ENCODE assay signal across 8 cellular contexts in the genomic region with DNA sequence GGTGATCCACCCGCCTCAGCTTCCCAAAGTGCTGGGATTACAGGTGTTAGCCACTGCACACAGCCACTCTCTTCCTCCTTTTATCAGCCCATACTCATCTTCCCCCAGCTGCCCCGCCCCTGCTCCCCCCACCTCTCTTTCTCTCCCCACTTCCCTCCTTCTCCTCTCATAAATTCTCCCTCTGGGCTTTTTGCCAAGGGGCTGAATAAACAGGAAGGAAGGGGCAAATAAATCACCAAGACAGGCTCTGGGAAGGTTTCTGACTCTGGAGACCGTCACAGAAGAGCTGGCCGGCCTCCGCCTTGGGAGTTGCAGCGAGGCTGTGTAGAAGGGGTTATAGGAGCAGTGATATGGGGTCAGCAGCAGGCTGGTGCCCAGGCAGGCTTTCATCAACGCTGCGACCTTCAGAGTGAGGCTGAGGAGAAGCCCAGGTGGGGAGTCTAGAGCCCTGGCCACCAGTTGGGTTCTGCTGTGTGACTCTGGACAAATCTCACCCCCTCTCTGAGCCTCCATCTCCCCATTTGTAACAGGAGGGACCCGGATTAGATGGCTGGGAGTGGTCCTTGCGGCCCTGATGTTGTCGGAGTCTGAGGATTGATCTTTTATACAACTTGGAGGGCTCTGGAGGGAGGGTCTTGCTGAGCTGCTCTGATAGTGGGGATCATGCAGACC.
DNase-seq lines count a peak whose midpoint lies in the region; ATAC-seq and TF ChIP-seq lines count a peak whose summit lies in the region.

No MANE protein-coding gene starts in this region.

- no peak overlapping the region for H3K4ac ChIP-seq in mesendoderm (ENCODE audit: low read depth, low read length)

- H3K9ac ChIP-seq in mesendoderm (ENCODE audit: low read length) = no peak overlapping the region

- H2BK5ac ChIP-seq in mesendoderm (ENCODE audit: low read length) = no peak overlapping the region

- no peak overlapping the region for H2BK15ac ChIP-seq in mesendoderm (replicated peaks; ENCODE audit: low read depth)

- H3K36me3 ChIP-seq in right lobe of liver (no peaks in the 10 kb centered on the region), mesendoderm (ENCODE audit: control insufficient read depth, insufficient read depth, low read length) (no peaks in the 10 kb centered on the region)

- H3K4me1 ChIP-seq in right lobe of liver = no peaks in the 10 kb centered on the region
- H3K4me1 ChIP-seq in mesendoderm (ENCODE audit: control insufficient read depth, low read depth, low read length) = no peaks in the 10 kb centered on the region

- 34% methylated on average over 7 of the region's 11 CpGs for WGBS in right lobe of liver (ENCODE audit: insufficient coverage, low coverage, low lambda C conversion rate, missing lambda C conversion rate)
- no CpG with 5 or more reads among the region's 11 CpGs for WGBS in mesendoderm (ENCODE audit: extremely low coverage, insufficient coverage, low lambda C conversion rate)

- no peak overlapping the region for H3K56ac ChIP-seq in mesendoderm (ENCODE audit: low read length)

- TF ChIP-seq POLR2A in right lobe of liver (IDR thresholded peaks at IDR 0.05) = no peak

- H3K79me2 ChIP-seq in mesendoderm (ENCODE audit: control insufficient read depth, insufficient read depth, low read length) = no peaks in the 10 kb centered on the region

- H4K5ac ChIP-seq in mesendoderm (ENCODE audit: low read length) = no peak overlapping the region

- H3K79me1 ChIP-seq in mesendoderm (ENCODE audit: low read length) = no peaks in the 10 kb centered on the region

- peak overlapping the region; percentile 45 for H3K27ac Mint-ChIP-seq in Calu3 (ENCODE audit: unreplicated experiment)

- peak; percentile 47 for DNase-seq in Calu3
- peak; percentile 77 for DNase-seq in NCI-H146 (lab: John Stamatoyannopoulos, UW)
- DNase-seq in UCSD-AML1 (lab: John Stamatoyannopoulos, UW; ENCODE audit: unreplicated experiment) = peak; percentile 29
- peak in 1 of 3 donors; percentile 51 for DNase-seq in right lobe of liver
- no peak for DNase-seq in NCI-H526 (lab: John Stamatoyannopoulos, UW)
- DNase-seq in NCI-H1930 (lab: John Stamatoyannopoulos, UW) = no peak
- no peak for DNase-seq in mesendoderm

- H3K4me3 ChIP-seq in right lobe of liver (no peak overlapping the region), mesendoderm (ENCODE audit: low read length) (no peak overlapping the region)

- H3K23ac ChIP-seq in mesendoderm (ENCODE audit: low read length) = no peak overlapping the region

- no peak overlapping the region for H2BK120ac ChIP-seq in mesendoderm (ENCODE audit: low read depth, low read length)

- peaks cover 9% of the 10 kb centered on the region for H3K36me3 Mint-ChIP-seq in Calu3 (ENCODE audit: insufficient read depth, unreplicated experiment)

- intact Hi-C loops in Calu3 (cut with micrococcal nuclease; ENCODE audit: unreplicated experiment) = no loop called here
- intact Hi-C loops in right lobe of liver (cut with DNase I) = no loop called here

- CTCF ChIA-PET in Calu3 (lab: Charles Lee) = interaction anchor here (0.6 to 0.7 kb wide), 3 partner anchors 53 to 166 kb away, joined by 3 to 4 read pairs (median 4); no protein-coding TSS in a partner anchor

- H3K4me1 Mint-ChIP-seq in Calu3 (ENCODE audit: low read depth, unreplicated experiment) = peaks cover 20% of the 10 kb centered on the region

- no peak overlapping the region for H3K27ac ChIP-seq in right lobe of liver
- no peak overlapping the region for H3K27ac ChIP-seq in mesendoderm (ENCODE audit: low read depth, low read length)

- H3K27me3 Mint-ChIP-seq in Calu3 (ENCODE audit: unreplicated experiment) = no peaks in the 10 kb centered on the region

- H2AK5ac ChIP-seq in mesendoderm (ENCODE audit: low read length) = no peak overlapping the region

- H3K4me2 ChIP-seq in mesendoderm (ENCODE audit: low read length) = no peak overlapping the region

- H3K4me3 Mint-ChIP-seq in Calu3 (ENCODE audit: low read depth, unreplicated experiment) = no peak overlapping the region

- no TSS peak for BruUV-seq in Calu3 (replicated peaks; lab: Mats Ljungman, UMichigan)

- H3K27me3 ChIP-seq in right lobe of liver = no peaks in the 10 kb centered on the region
- no peaks in the 10 kb centered on the region for H3K27me3 ChIP-seq in mesendoderm (ENCODE audit: insufficient read depth, low read length, poor library complexity)

- H3K9me3 ChIP-seq in right lobe of liver = no peaks in the 10 kb centered on the region

- no peaks in the 10 kb centered on the region for H3K9me3 Mint-ChIP-seq in Calu3 (ENCODE audit: low read depth, unreplicated experiment)

- TF ChIP-seq CTCF in Calu3 (IDR thresholded peaks at IDR 0.05; ENCODE audit: unreplicated experiment) (no peak), right lobe of liver (IDR thresholded peaks at IDR 0.05) (no peak)

- H3K18ac ChIP-seq in mesendoderm (ENCODE audit: low read length) = no peak overlapping the region

- ATAC-seq in right lobe of liver = peak in 3 of 4 donors; percentile 10 to 49 (median 46)
- no peak for ATAC-seq in HG03378 (IDR thresholded peaks at IDR 0.05; ENCODE audit: unreplicated experiment)

- H4K8ac ChIP-seq in mesendoderm (ENCODE audit: low read depth, low read length) = no peak overlapping the region

Comparison
In these comparisons a context has a peak if more than half of its experiments do, and no peak if none do; other contexts are left out.
1. DNase-seq: peak in Calu3 (single experiment), NCI-H146 (single experiment) and UCSD-AML1 (single experiment); none in NCI-H526 (0 of 2), NCI-H1930 (0 of 2) and mesendoderm (single experiment).